1 cellular context compared by ENCODE assay signal in genomic region chr10:70759769-70760168, GRCh38.
TF ChIP-seq lines count a peak whose summit lies in the region.

No MANE protein-coding gene starts in this region.

TF ChIP-seq in GM23338, 12 proteins besides CTCF, POLR2A, EP300 and RAD21 (continued from another document):
- TF ChIP-seq ZNF462 (CRISPR knock-in tag; IDR thresholded peaks at IDR 0.05): no peak
- no peak for TF ChIP-seq EZH2phosphoT487 (IDR thresholded peaks at IDR 0.05; ENCODE audit: unreplicated experiment)
- TF ChIP-seq POLR2AphosphoS5 (IDR thresholded peaks at IDR 0.05; ENCODE audit: low read depth): no peak
- TF ChIP-seq EZH2 (IDR thresholded peaks at IDR 0.05; ENCODE audit: low read depth, unreplicated experiment): no peak
- no peak for TF ChIP-seq REST (IDR thresholded peaks at IDR 0.05; ENCODE audit: unreplicated experiment)
- TF ChIP-seq STAT1 (IDR thresholded peaks at IDR 0.05; ENCODE audit: unreplicated experiment): no peak
- TF ChIP-seq CREB1 (CRISPR knock-in tag; IDR thresholded peaks at IDR 0.05; ENCODE audit: low read depth): no peak
